ENCODE assay signal across 9 cellular contexts in genomic region chr20:19993937-19994667, GRCh38. TPM values are rescaled to one million over a fixed set of nuclear protein-coding genes. Genes with fewer than 3 reads are reported as not detected.
A peak's percentile ranks its signal among the peaks of the same experiment; 100 is the strongest.
DNase-seq lines count a peak whose midpoint lies in the region; ATAC-seq and TF ChIP-seq lines count a peak whose summit lies in the region.
"Had no signal": no experiment of that assay in that cellular context is flagged by ENCODE, and none has a peak within 500 bp of the region (broad histone marks: within the 10 kb centered on the region; RNA-seq: fewer than 3 reads in every experiment).

No MANE protein-coding gene starts in this region.

- peaks cover 47% of the 10 kb centered on the region for H3K36me3 ChIP-seq in skeletal muscle satellite cell (ENCODE audit: insufficient read depth, low read length)

- H3K4me3 ChIP-seq in WI38 (ENCODE audit: low read depth, low read length) (peak overlapping the region; percentile 39), skeletal muscle satellite cell (ENCODE audit: low read length) (peak overlapping the region; percentile 44)
- H3K4me3 ChIP-seq: GM12878 had no signal

- peak overlapping the region; percentile 84 for H3K9ac ChIP-seq in skeletal muscle satellite cell (ENCODE audit: low read depth, low read length)

- DNase-seq in GM04504 (ENCODE audit: low read depth) (peak; percentile 47), Right ventricle myocardium superior (peak; percentile 66), NCI-H1092 treated with DMSO at 0.1 percent for 48 hours (lab: John Stamatoyannopoulos, UW) (no peak), NCI-H1436 (lab: John Stamatoyannopoulos, UW) (no peak), NCI-H1417 treated with DMSO at 0.1 percent for 48 hours (lab: John Stamatoyannopoulos, UW) (no peak)
- DNase-seq in activated naive CD4-positive, alpha-beta T cell treated with Interleukin-2 at 50 U/mL for 16 hours: no peak

- H3K4me1 ChIP-seq in skeletal muscle satellite cell (ENCODE audit: control insufficient read depth, insufficient read depth, low read length): peaks cover 48% of the 10 kb centered on the region

- no peaks in the 10 kb centered on the region for H3K27me3 ChIP-seq in skeletal muscle satellite cell (ENCODE audit: control insufficient read depth, insufficient read depth, low read length)

- peak overlapping the region; percentile 74 for H3K4me2 ChIP-seq in skeletal muscle satellite cell (ENCODE audit: low read length)

- no peaks in the 10 kb centered on the region for H3K9me3 ChIP-seq in skeletal muscle satellite cell (replicated peaks; ENCODE audit: low read length)

- intact Hi-C loops in Right ventricle myocardium superior (cut with DNase I): loop anchor here (5.0 to 10.0 kb wide), 3 partner anchors 109 to 299 kb away; no protein-coding TSS in a partner anchor

- TF ChIP-seq CTCF in WI38 (IDR thresholded peaks at IDR 0.05; ENCODE audit: low read depth, low read length): no peak

- ATAC-seq in Right ventricle myocardium superior (ENCODE audit: poor library complexity): peak; percentile 83
- ATAC-seq: GM12878 had no signal

RNA-seq across cellular contexts. Expression of gene NAA20, which starts 23.1 kb away (rescaled TPM):
- total RNA-seq in Right ventricle myocardium superior: 59.2 TPM
- total RNA-seq in skeletal muscle satellite cell (2012; rRNA removed): 45.4 and 52.5 TPM in 2 replicates

RNA-seq across cellular contexts. Expression of gene CRNKL1, which starts 58.2 kb away (rescaled TPM):
- 15.8 TPM for total RNA-seq in Right ventricle myocardium superior
- total RNA-seq in skeletal muscle satellite cell (2012; rRNA removed): 18.6 and 20.5 TPM in 2 replicates

RNA-seq across cellular contexts. Expression of gene CFAP61, which starts 58.2 kb away (rescaled TPM):
- total RNA-seq in Right ventricle myocardium superior: 36.9 TPM
- not detected in 2 replicates for total RNA-seq in skeletal muscle satellite cell (2012; rRNA removed)

Comparison
In these comparisons a context has a peak if more than half of its experiments do, and no peak if none do; other contexts are left out.
1. DNase-seq: peak in GM04504 (single experiment) and Right ventricle myocardium superior (single experiment); none in NCI-H1092 treated with DMSO at 0.1 percent for 48 hours (single experiment), activated naive CD4-positive, alpha-beta T cell treated with Interleukin-2 at 50 U/mL for 16 hours (single experiment), NCI-H1436 (single experiment) and NCI-H1417 treated with DMSO at 0.1 percent for 48 hours (single experiment).